Comparison of ENCODE assay signal across 8 cellular contexts in the genomic region with DNA sequence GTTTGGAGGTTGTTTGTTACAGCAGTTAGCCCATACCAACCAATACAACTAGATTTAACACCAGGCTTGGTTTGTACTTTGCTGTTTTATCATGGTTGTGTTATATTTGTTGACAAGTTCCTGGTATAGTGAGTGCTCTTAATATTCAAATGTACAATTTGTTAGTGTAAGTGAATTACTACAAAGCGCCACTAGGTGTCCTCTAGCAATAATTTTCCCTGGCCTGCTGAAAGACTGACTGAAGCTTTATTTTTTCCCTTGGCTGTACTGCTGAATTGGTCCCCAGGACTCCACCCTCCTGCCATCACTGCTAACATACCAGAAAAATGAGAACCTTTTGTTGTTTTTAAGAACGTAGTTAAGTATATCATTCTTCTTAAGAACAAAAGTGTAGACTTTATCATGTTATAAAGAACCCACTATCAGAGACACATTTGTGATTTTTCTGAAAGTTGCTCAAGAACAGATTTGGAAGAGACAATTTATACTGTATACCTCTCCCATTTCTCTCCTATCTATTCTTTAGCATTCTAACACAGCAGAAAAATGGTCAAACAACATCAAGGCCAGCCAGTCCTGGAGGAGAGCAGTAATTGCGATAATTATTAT.
DNase-seq lines count a peak whose midpoint lies in the region; ATAC-seq and TF ChIP-seq lines count a peak whose summit lies in the region.

No MANE protein-coding gene starts in this region.

- no peaks in the 10 kb centered on the region for H3K9me3 ChIP-seq in naive thymus-derived CD4-positive, alpha-beta T cell (ENCODE audit: control insufficient read depth in 2 of 3, low read length in 3 of 3)

- no peaks in the 10 kb centered on the region for H3K9me3 Mint-ChIP-seq in endothelial cell (ENCODE audit: unreplicated experiment)
- no peaks in the 10 kb centered on the region for H3K9me3 Mint-ChIP-seq in naive thymus-derived CD4-positive, alpha-beta T cell

- H3K4me3 ChIP-seq in Jurkat, Clone E6-1 (ENCODE audit: low read length) = no peak overlapping the region
- no peak overlapping the region for H3K4me3 ChIP-seq in naive thymus-derived CD4-positive, alpha-beta T cell (ENCODE audit: low read length)

- CTCF ChIA-PET in naive thymus-derived CD4-positive, alpha-beta T cell (lab: Charles Lee) = interaction anchor here (0.6 to 3.4 kb wide), 7 partner anchors 13 to 244 kb away, joined by 3 to 40 read pairs (median 4); no protein-coding TSS in a partner anchor

- H3K27me3 Mint-ChIP-seq in endothelial cell (ENCODE audit: unreplicated experiment) = no peaks in the 10 kb centered on the region
- peaks cover 12 to 45% (median 23%) of the 10 kb centered on the region in 5 donors for H3K27me3 Mint-ChIP-seq in naive thymus-derived CD4-positive, alpha-beta T cell

- H3K4me1 ChIP-seq in naive thymus-derived CD4-positive, alpha-beta T cell (ENCODE audit: control insufficient read depth in 2 of 2, insufficient read depth in 2 of 2, low read length in 2 of 2) = no peaks in the 10 kb centered on the region

- H3K27me3 ChIP-seq in naive thymus-derived CD4-positive, alpha-beta T cell (ENCODE audit: control insufficient read depth in 2 of 2, insufficient read depth in 2 of 2, low read length in 2 of 2) = no peaks in the 10 kb centered on the region

- no peak overlapping the region for H3K27ac ChIP-seq in naive thymus-derived CD4-positive, alpha-beta T cell (ENCODE audit: low read depth, low read length)

- no peak overlapping the region for H3K27ac Mint-ChIP-seq in endothelial cell (ENCODE audit: unreplicated experiment)
- peak overlapping the region in 2 of 9 donors; percentile 26 to 65 for H3K27ac Mint-ChIP-seq in naive thymus-derived CD4-positive, alpha-beta T cell

- peak; percentile 86 for TF ChIP-seq CTCF in endothelial cell (IDR thresholded peaks at IDR 0.05; ENCODE audit: unreplicated experiment)

- H3K36me3 Mint-ChIP-seq in endothelial cell (ENCODE audit: low read depth, unreplicated experiment) = no peaks in the 10 kb centered on the region
- no peaks in the 10 kb centered on the region for H3K36me3 Mint-ChIP-seq in naive thymus-derived CD4-positive, alpha-beta T cell

- H3K36me3 ChIP-seq in naive thymus-derived CD4-positive, alpha-beta T cell (ENCODE audit: control insufficient read depth in 2 of 3, insufficient read depth in 3 of 3, low read length in 3 of 3) = no peaks in the 10 kb centered on the region

- H3K4me3 Mint-ChIP-seq in endothelial cell (ENCODE audit: unreplicated experiment) = no peak overlapping the region
- no peak overlapping the region for H3K4me3 Mint-ChIP-seq in naive thymus-derived CD4-positive, alpha-beta T cell

- intact Hi-C loops in naive thymus-derived CD4-positive, alpha-beta T cell (cut with micrococcal nuclease) = loop anchor here (1.0 to 10.0 kb wide), 6 partner anchors 244 to 1771 kb away; no protein-coding TSS in a partner anchor

- DNase-seq in NCI-H2107 treated with DMSO at 0.1 percent for 48 hours (lab: John Stamatoyannopoulos, UW; ENCODE audit: unreplicated experiment) = peak; percentile 81
- no peak for DNase-seq in NCI-H2107 (lab: John Stamatoyannopoulos, UW)
- DNase-seq in Jurkat, Clone E6-1 (ENCODE audit: low read depth, low spot score) = peak; percentile 41
- peak; percentile 48 for DNase-seq in RPMI8226
- peak; percentile 23 for DNase-seq in endothelial cell (ENCODE audit: low spot score)
- peak in 6 of 9 donors; percentile 7 to 47 (median 34) for DNase-seq in naive thymus-derived CD4-positive, alpha-beta T cell
- DNase-seq in 8988T = no peak

- peak; percentile 80 for ATAC-seq in GM21528 (IDR thresholded peaks at IDR 0.05; ENCODE audit: low FRiP score, unreplicated experiment)
- peak; percentile 73 for ATAC-seq in naive thymus-derived CD4-positive, alpha-beta T cell

- peaks cover 7% of the 10 kb centered on the region for H3K4me1 Mint-ChIP-seq in endothelial cell (ENCODE audit: unreplicated experiment)
- H3K4me1 Mint-ChIP-seq in naive thymus-derived CD4-positive, alpha-beta T cell = no peaks in the 10 kb centered on the region

- POLR2A ChIA-PET in naive thymus-derived CD4-positive, alpha-beta T cell (lab: Charles Lee) = interaction anchor here (0.9 kb wide), 1 partner anchor 244 kb away, joined by 3 read pairs; no protein-coding TSS in a partner anchor

Comparison
In these comparisons a context has a peak if more than half of its experiments do, and no peak if none do; other contexts are left out.
1. DNase-seq: peak in NCI-H2107 treated with DMSO at 0.1 percent for 48 hours (single experiment), Jurkat, Clone E6-1 (single experiment), RPMI8226 (single experiment), endothelial cell (single experiment) and naive thymus-derived CD4-positive, alpha-beta T cell (6 of 9); none in NCI-H2107 (single experiment) and 8988T (single experiment).